Comparison of ENCODE assay signal across 18 cellular contexts in genomic region chr1:9845914-9846313, GRCh38.
DNase-seq lines count a peak whose midpoint lies in the region; FAIRE-seq and TF ChIP-seq lines count a peak whose summit lies in the region.
"Had no signal": no experiment of that assay in that cellular context is flagged by ENCODE, and none has a peak within 500 bp of the region (broad histone marks: within the 10 kb centered on the region; RNA-seq: fewer than 3 reads in every experiment).

No MANE protein-coding gene starts in this region.

- H3K27ac Mint-ChIP-seq in nephron progenitor cell, result peak overlapping the region; percentile 28
- H3K27ac Mint-ChIP-seq: activated naive CD4-positive, alpha-beta T cell treated with anti-CD3 and anti-CD28 coated beads, Interleukin-2, amount 50 U/mL, for 24 hours; activated T-helper 17 cell treated with anti-CD3 and anti-CD28 coated beads, Interleukin-2, amount 50 U/mL, for 72 hours; T-helper 2 cell treated with Interferon-gamma antibody and Interleukin-4, amounts not matched to agents 5 μg/mL and 100 μg/mL, for 36 hours had no signal

- TF ChIP-seq CTCF in nephron progenitor cell (IDR thresholded peaks at IDR 0.05) (no peak), GM13976 (IDR thresholded peaks at IDR 0.05; ENCODE audit: borderline replicate concordance, control extremely low read depth, extremely low read depth, insufficient read depth, missing control alignments) (no peak), GM10248 (IDR thresholded peaks at IDR 0.05; ENCODE audit: control extremely low read depth, extremely low read depth, low read depth, missing control alignments) (no peak)

- H3K9me3 Mint-ChIP-seq in nephron progenitor cell, result no peaks in the 10 kb centered on the region
- H3K9me3 Mint-ChIP-seq: activated naive CD4-positive, alpha-beta T cell treated with anti-CD3 and anti-CD28 coated beads, Interleukin-2, amount 50 U/mL, for 24 hours; activated T-helper 17 cell treated with anti-CD3 and anti-CD28 coated beads, Interleukin-2, amount 50 U/mL, for 72 hours; T-helper 2 cell treated with Interferon-gamma antibody and Interleukin-4, amounts not matched to agents 5 μg/mL and 100 μg/mL, for 36 hours had no signal

- in situ Hi-C loops in GM13976 (cut with MboI; ENCODE audit: low sequenced_read_pairs, unreplicated experiment), result no loop called here

- peaks cover 47% of the 10 kb centered on the region for H3K4me1 Mint-ChIP-seq in nephron progenitor cell
- H3K4me1 Mint-ChIP-seq: activated T-helper 17 cell treated with anti-CD3 and anti-CD28 coated beads, Interleukin-2, amount 50 U/mL, for 72 hours had no signal

- CTCF ChIA-PET in GM10248 (lab: Yijun Ruan, JAX), result no interaction called here

- no peak overlapping the region for H3K4me3 Mint-ChIP-seq in nephron progenitor cell
- H3K4me3 Mint-ChIP-seq: activated naive CD4-positive, alpha-beta T cell treated with anti-CD3 and anti-CD28 coated beads, Interleukin-2, amount 50 U/mL, for 24 hours; activated T-helper 17 cell treated with anti-CD3 and anti-CD28 coated beads, Interleukin-2, amount 50 U/mL, for 72 hours; T-helper 2 cell treated with Interferon-gamma antibody and Interleukin-4, amounts not matched to agents 5 μg/mL and 100 μg/mL, for 36 hours had no signal

- FAIRE-seq in urothelium cell line (lab: Jason Lieb, UNC) (no peak), HTR-8/SVneo (lab: Jason Lieb, UNC) (no peak)

- POLR2A ChIA-PET in GM10248 (lab: Yijun Ruan, JAX), result no interaction called here

- H3K27ac ChIP-seq in caudate nucleus (ENCODE audit: low read depth, low read length), result peak overlapping the region; percentile 67
- H3K27ac ChIP-seq: BLaER1 had no signal

- H3K36me3 Mint-ChIP-seq in nephron progenitor cell (ENCODE audit: low read depth), result no peaks in the 10 kb centered on the region
- H3K36me3 Mint-ChIP-seq: activated naive CD4-positive, alpha-beta T cell treated with anti-CD3 and anti-CD28 coated beads, Interleukin-2, amount 50 U/mL, for 24 hours had no signal

- peaks cover 5% of the 10 kb centered on the region for H3K27me3 Mint-ChIP-seq in nephron progenitor cell (ENCODE audit: low read depth, poor library complexity)
- H3K27me3 Mint-ChIP-seq: activated naive CD4-positive, alpha-beta T cell treated with anti-CD3 and anti-CD28 coated beads, Interleukin-2, amount 50 U/mL, for 24 hours; activated T-helper 17 cell treated with anti-CD3 and anti-CD28 coated beads, Interleukin-2, amount 50 U/mL, for 72 hours had no signal

- peak; percentile 18 for DNase-seq in CD1c-positive myeloid dendritic cell (ENCODE audit: extremely low spot score)
- peak; percentile 21 for DNase-seq in MV-4-11 (lab: John Stamatoyannopoulos, UW)
- no peak for DNase-seq in caudate nucleus (lab: John Stamatoyannopoulos, UW)
- no peak for DNase-seq in nephron progenitor cell
- DNase-seq in GM13976 (ENCODE audit: low spot score), result no peak
- DNase-seq in urothelium cell line (ENCODE audit: low spot score), result no peak
- no peak for DNase-seq in HTR-8/SVneo (ENCODE audit: insufficient read length, low spot score)
- no peak for DNase-seq in GM10248 (ENCODE audit: extremely low spot score)
- DNase-seq: activated CD4-positive, alpha-beta T cell treated with anti-CD3 and anti-CD28 coated beads, Interleukin-2, amount 50 U/mL, for 1 hour; Caco-2; dermis blood vessel endothelial cell; DND-41; NCI-H510A treated with DMSO at 0.1 percent for 48 hours; stimulated activated CD4-positive, alpha-beta T cell treated with anti-CD3 and anti-CD28 coated beads, Interleukin-1b, Interleukin-23, amount 100 ng/mL, for 48 hours had no signal

Comparison
In these comparisons a context has a peak if more than half of its experiments do, and no peak if none do; other contexts are left out.
1. DNase-seq: peak in CD1c-positive myeloid dendritic cell (single experiment) and MV-4-11 (single experiment); none in caudate nucleus (0 of 61), nephron progenitor cell (single experiment), GM13976 (single experiment), urothelium cell line (single experiment), HTR-8/SVneo (single experiment) and GM10248 (single experiment).